8 cellular contexts compared by ENCODE assay signal in the genomic region with DNA sequence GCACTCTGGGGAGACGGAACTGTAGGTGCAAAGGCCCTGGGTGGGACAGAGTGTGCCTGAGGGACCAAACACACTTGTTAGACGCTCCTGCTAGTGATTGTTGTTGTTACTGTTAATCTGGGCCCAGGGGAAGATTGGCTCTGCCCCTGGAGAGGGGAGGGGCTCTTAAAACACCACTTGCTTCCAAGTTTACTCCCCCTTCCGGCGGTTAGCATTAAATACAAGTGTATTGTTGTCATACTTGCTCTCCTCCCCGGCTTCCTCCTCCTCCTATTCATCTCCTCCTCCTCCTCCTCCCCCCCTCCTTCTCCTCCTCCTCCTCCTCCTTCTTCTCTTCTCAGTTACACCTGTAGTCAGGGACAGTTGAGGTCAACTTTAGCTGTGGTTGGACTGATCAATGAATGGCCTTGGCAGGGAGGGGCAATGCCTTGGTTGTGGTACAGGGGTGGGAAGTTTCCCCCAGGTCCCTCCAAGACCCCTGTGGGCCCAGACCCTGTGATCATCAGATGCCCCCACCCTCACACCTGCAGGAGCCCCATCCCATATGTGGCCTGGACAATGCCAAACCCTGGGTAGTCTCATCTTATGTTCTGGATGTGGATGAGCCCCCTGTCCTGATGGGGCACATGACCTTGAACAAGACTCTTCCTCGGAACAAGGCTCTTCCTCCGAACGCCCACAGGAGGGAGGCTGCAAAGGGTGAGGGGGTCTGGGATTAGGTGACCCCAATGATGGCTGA.
DNase-seq lines count a peak whose midpoint lies in the region; ATAC-seq, FAIRE-seq and TF ChIP-seq lines count a peak whose summit lies in the region.

No MANE protein-coding gene starts in this region.

- no TSS peak for BruUV-seq in PC-9 (replicated peaks; lab: Mats Ljungman, UMichigan)

- no peaks in the 10 kb centered on the region for H3K4me1 Mint-ChIP-seq in T-helper 2 cell treated with Interferon-gamma antibody and Interleukin-4, amounts not matched to agents 5 μg/mL and 100 μg/mL, for 36 hours (ENCODE audit: low read depth)

- no peaks in the 10 kb centered on the region for H3K4me1 ChIP-seq in PC-9 (replicated peaks; ENCODE audit: insufficient read depth)
- no peaks in the 10 kb centered on the region for H3K4me1 ChIP-seq in fibroblast of lung (ENCODE audit: control insufficient read depth, extremely low read depth, insufficient read depth, low read length)
- no peaks in the 10 kb centered on the region for H3K4me1 ChIP-seq in small intestine (ENCODE audit: control insufficient read depth in 2 of 2, insufficient read depth in 1 of 2, low read depth in 1 of 2, low read length in 1 of 2)

- no peaks in the 10 kb centered on the region for H3F3A ChIP-seq in PC-9 (ENCODE audit: insufficient read depth, low read depth)

- H3K4me2 ChIP-seq in PC-9 (no peak overlapping the region), fibroblast of lung (ENCODE audit: extremely low read depth, insufficient read depth, low read length) (no peak overlapping the region)

- no peak for ATAC-seq in HG03039 (IDR thresholded peaks at IDR 0.05; ENCODE audit: unreplicated experiment)
- ATAC-seq in HG03025 (IDR thresholded peaks at IDR 0.05; ENCODE audit: low FRiP score, unreplicated experiment): no peak

- CTCF ChIA-PET in PC-9 (lab: Charles Lee): no interaction called here

- FAIRE-seq in H54 (lab: Jason Lieb, UNC) (no peak), small intestine (lab: Jason Lieb, UNC) (no peak)

- no peaks in the 10 kb centered on the region for H4K20me1 ChIP-seq in PC-9 (ENCODE audit: insufficient read depth)
- H4K20me1 ChIP-seq in fibroblast of lung (ENCODE audit: control insufficient read depth, extremely low read depth, insufficient read depth, low read length): no peaks in the 10 kb centered on the region

- H3K27me3 ChIP-seq in PC-9 (ENCODE audit: insufficient read depth, low read depth) (peaks cover 9% of the 10 kb centered on the region; the same call in 1 of the 2 replicates), fibroblast of lung (ENCODE audit: control insufficient read depth, insufficient read depth, low read length) (no peaks in the 10 kb centered on the region), small intestine (ENCODE audit: control insufficient read depth in 2 of 2, insufficient read depth in 2 of 2, low read length in 2 of 2) (peaks cover 0 to 2% of the 10 kb centered on the region in 2 donors)

- WGBS in small intestine, 3 donors: 27 to 33% (median 30%) methylated on average over 8 of the region's 8 CpGs

- POLR2A ChIA-PET in PC-9 (lab: Charles Lee; ENCODE audit: unreplicated experiment): no interaction called here

- H3K36me3 Mint-ChIP-seq in T-helper 2 cell treated with Interferon-gamma antibody and Interleukin-4, amounts not matched to agents 5 μg/mL and 100 μg/mL, for 36 hours (ENCODE audit: low read depth): no peaks in the 10 kb centered on the region

- H3K9me3 ChIP-seq in PC-9 (ENCODE audit: insufficient read depth, low read depth) (no peaks in the 10 kb centered on the region), fibroblast of lung (ENCODE audit: control insufficient read depth, insufficient read depth, low read depth, low read length) (no peaks in the 10 kb centered on the region), small intestine (ENCODE audit: control insufficient read depth, low read depth) (no peaks in the 10 kb centered on the region)

- DNase-seq in AML-193 (lab: John Stamatoyannopoulos, UW): peak; percentile 17 to 22
- DNase-seq in H54 (ENCODE audit: insufficient read length, low spot score): peak; percentile 67
- peak; percentile 25 to 49 for DNase-seq in PC-9
- DNase-seq in fibroblast of lung (ENCODE audit: low read depth in 2 of 2): peak; percentile 48 to 62
- DNase-seq in small intestine: peak; percentile 12
- DNase-seq in T-helper 2 cell treated with Interferon-gamma antibody and Interleukin-4, amounts not matched to agents 5 μg/mL and 100 μg/mL, for 36 hours (ENCODE audit: low spot score): no peak

- H3K79me2 ChIP-seq in PC-9 (ENCODE audit: low read depth) (no peaks in the 10 kb centered on the region), fibroblast of lung (ENCODE audit: control insufficient read depth, insufficient read depth, low read length) (no peaks in the 10 kb centered on the region)

- no peaks in the 10 kb centered on the region for H3K9me2 ChIP-seq in PC-9 (ENCODE audit: insufficient read depth)

- TF ChIP-seq POLR2A in H54 (IDR thresholded peaks at IDR 0.05; ENCODE audit: low read depth, low read length): no peak

- H3K9me3 Mint-ChIP-seq in T-helper 2 cell treated with Interferon-gamma antibody and Interleukin-4, amounts not matched to agents 5 μg/mL and 100 μg/mL, for 36 hours: no peaks in the 10 kb centered on the region

- no peak overlapping the region for H3K4me3 ChIP-seq in PC-9
- H3K4me3 ChIP-seq in fibroblast of lung (replicated peaks in 1 of 4; ENCODE audit: control extremely low read depth in 1 of 4, insufficient read depth in 1 of 4, low read depth in 3 of 4, low read length in 4 of 4): no peak overlapping the region
- H3K4me3 ChIP-seq in small intestine (ENCODE audit: low read depth in 1 of 2, low read length in 2 of 2): no peak overlapping the region

- H3K27ac Mint-ChIP-seq in T-helper 2 cell treated with Interferon-gamma antibody and Interleukin-4, amounts not matched to agents 5 μg/mL and 100 μg/mL, for 36 hours: no peak overlapping the region

- no peak overlapping the region for H3K9ac ChIP-seq in fibroblast of lung (ENCODE audit: insufficient read depth, low read length)

- intact Hi-C loops in PC-9 (cut with micrococcal nuclease; ENCODE audit: unreplicated experiment): no loop called here

- no peaks in the 10 kb centered on the region for H3K27me3 Mint-ChIP-seq in T-helper 2 cell treated with Interferon-gamma antibody and Interleukin-4, amounts not matched to agents 5 μg/mL and 100 μg/mL, for 36 hours (ENCODE audit: low read depth)

- H2AFZ ChIP-seq in PC-9: no peak overlapping the region
- H2AFZ ChIP-seq in fibroblast of lung (ENCODE audit: low read length): no peak overlapping the region

- TF ChIP-seq CTCF in PC-9 (conservative IDR thresholded peaks at IDR 0.05): peak; percentile 47; the same call in 1 of the 2 replicates
- TF ChIP-seq CTCF in fibroblast of lung (conservative IDR thresholded peaks at IDR 0.05 in 1 of 2, IDR thresholded peaks at IDR 0.05 in 1 of 2; ENCODE audit: low read depth in 1 of 2, low read length in 2 of 2): peak; percentile 23 to 45

- H3K27ac ChIP-seq in PC-9: no peak overlapping the region
- no peak overlapping the region for H3K27ac ChIP-seq in fibroblast of lung (ENCODE audit: insufficient read depth, low read length)
- H3K27ac ChIP-seq in small intestine (ENCODE audit: low read depth in 1 of 2, low read length in 1 of 2): no peak overlapping the region

- no peak overlapping the region for H3K4me3 Mint-ChIP-seq in T-helper 2 cell treated with Interferon-gamma antibody and Interleukin-4, amounts not matched to agents 5 μg/mL and 100 μg/mL, for 36 hours

- H3K36me3 ChIP-seq in PC-9 (ENCODE audit: low read depth) (no peaks in the 10 kb centered on the region), fibroblast of lung (ENCODE audit: control insufficient read depth, insufficient read depth, low read length) (no peaks in the 10 kb centered on the region), small intestine (ENCODE audit: control insufficient read depth in 2 of 2, insufficient read depth in 2 of 2, low read length in 2 of 2) (no peaks in the 10 kb centered on the region)
